ENCODE assay signal across 8 cellular contexts in the genomic region with DNA sequence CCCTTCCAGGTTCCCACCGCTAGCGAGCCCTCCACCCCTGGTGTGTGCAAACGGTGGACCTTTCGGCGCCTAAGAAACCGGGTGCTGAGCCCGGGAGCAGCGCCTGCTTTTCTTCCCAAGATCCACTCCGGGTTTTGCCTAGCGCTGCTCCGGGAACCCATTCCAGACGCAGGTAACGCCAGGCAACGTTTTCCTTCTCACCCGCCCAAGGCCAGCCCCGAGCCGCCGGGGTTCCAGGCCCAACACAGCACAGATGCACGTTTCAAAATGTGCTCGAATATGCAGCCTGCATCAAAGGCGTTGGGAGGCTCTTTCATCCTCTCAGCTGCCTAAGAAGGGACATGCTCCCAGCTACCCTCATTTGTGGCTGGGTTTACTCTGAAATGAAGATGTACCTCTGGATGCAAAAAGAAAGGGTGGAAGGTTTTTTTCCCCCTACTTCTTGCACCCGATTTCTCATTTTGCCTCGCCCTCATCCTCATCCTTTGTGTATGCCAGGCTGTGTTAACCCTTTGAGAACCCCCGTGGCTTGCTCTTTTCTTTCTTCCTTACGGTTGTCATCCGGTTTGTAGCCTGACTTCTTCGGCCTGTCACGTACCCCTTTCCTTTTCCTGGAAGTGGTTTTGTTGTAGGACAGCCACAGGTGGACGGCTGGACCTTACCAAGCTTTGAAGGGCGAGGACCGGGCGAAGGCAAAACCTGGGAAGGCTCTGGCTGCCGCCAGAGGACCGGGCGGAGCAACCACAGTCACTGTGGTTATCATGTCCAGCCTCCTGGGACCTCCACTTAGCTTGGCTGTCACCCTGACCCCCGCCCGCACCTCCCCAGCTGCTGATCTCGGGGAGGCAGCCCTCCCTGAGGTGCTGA.
DNase-seq lines count a peak whose midpoint lies in the region; ATAC-seq and TF ChIP-seq lines count a peak whose summit lies in the region.

No MANE protein-coding gene starts in this region.

- H3K4me1 ChIP-seq in duodenal mucosa (ENCODE audit: control insufficient read depth in 1 of 2, insufficient read depth in 2 of 2, low read length in 2 of 2), result peaks cover 10 to 19% of the 10 kb centered on the region in 2 donors
- peaks cover 0 to 7% (median 1%) of the 10 kb centered on the region in 4 donors for H3K4me1 ChIP-seq in right lobe of liver

- no peaks in the 10 kb centered on the region for H3K36me3 ChIP-seq in duodenal mucosa (ENCODE audit: control insufficient read depth in 1 of 2, insufficient read depth in 2 of 2, low read length in 2 of 2)
- no peaks in the 10 kb centered on the region for H3K36me3 ChIP-seq in right lobe of liver

- peak; percentile 48 for TF ChIP-seq POLR2A in GM19193 (IDR thresholded peaks at IDR 0.05; ENCODE audit: extremely low read depth, insufficient read depth, insufficient read length)
- TF ChIP-seq POLR2A in right lobe of liver (IDR thresholded peaks at IDR 0.05), result peak; percentile 36

- ATAC-seq in HG03342 (IDR thresholded peaks at IDR 0.05; ENCODE audit: unreplicated experiment) (peak; percentile 89), right lobe of liver (peak; percentile 96 to 98 (median 98))

- peak in 1 of 4 donors; percentile 6 for TF ChIP-seq CTCF in right lobe of liver (IDR thresholded peaks at IDR 0.05)

- H3K9me3 ChIP-seq in duodenal mucosa (ENCODE audit: control insufficient read depth in 1 of 2, low read length in 2 of 2) (no peaks in the 10 kb centered on the region), right lobe of liver (no peaks in the 10 kb centered on the region)

- intact Hi-C loops in right lobe of liver (cut with DNase I), result no loop called here

- H3K9ac ChIP-seq in duodenal mucosa (ENCODE audit: low read depth in 1 of 2, low read length in 2 of 2), result peak overlapping the region; percentile 57 to 66

- H3K27ac ChIP-seq in duodenal mucosa (ENCODE audit: low read depth, low read length), result no peak overlapping the region
- H3K27ac ChIP-seq in right lobe of liver, result peak overlapping the region in 1 of 3 donors; percentile 29

- WGBS in right lobe of liver (ENCODE audit: insufficient coverage, low coverage, low lambda C conversion rate, missing lambda C conversion rate), result under 1% methylated on average over 38 of the region's 38 CpGs

- DNase-seq in AG20443 (ENCODE audit: low spot score), result peak; percentile 93
- DNase-seq in NCI-H345 (lab: John Stamatoyannopoulos, UW), result peak; percentile 94
- peak; percentile 7 to 11 for DNase-seq in activated CD4-positive, alpha-beta T cell treated with anti-CD3 and anti-CD28 coated beads for 4 hours
- peak; percentile 69 to 80 (median 77) for DNase-seq in right lobe of liver
- peak; percentile 65 for DNase-seq in stimulated activated CD4-positive, alpha-beta T cell treated with anti-CD3 and anti-CD28 coated beads, Interleukin-4, amount 100 ng/mL, for 24 hours

- H3K4me3 ChIP-seq in duodenal mucosa (ENCODE audit: low read depth in 1 of 2, low read length in 2 of 2) (peak overlapping the region; percentile 80), right lobe of liver (peak overlapping the region; percentile 23 to 51 (median 36))

- H3K27me3 ChIP-seq in duodenal mucosa (ENCODE audit: control insufficient read depth in 1 of 2, insufficient read depth in 2 of 2, low read length in 2 of 2) (peaks cover 0 to 8% of the 10 kb centered on the region in 2 donors), right lobe of liver (no peaks in the 10 kb centered on the region)

Comparison
In these comparisons a context has a peak if more than half of its experiments do, and no peak if none do; other contexts are left out.
1. DNase-seq: peak in every context shown above with its lines; median percentile 94 in NCI-H345; 93 in AG20443; 77 in right lobe of liver; 65 in stimulated activated CD4-positive, alpha-beta T cell treated with anti-CD3 and anti-CD28 coated beads, Interleukin-4, amount 100 ng/mL, for 24 hours; 9 in activated CD4-positive, alpha-beta T cell treated with anti-CD3 and anti-CD28 coated beads for 4 hours.